ENCODE assay signal across 26 cellular contexts in genomic region chr13:112844411-112844810, GRCh38.
"Had no signal": no experiment of that assay in that cellular context is flagged by ENCODE, and none has a peak within 500 bp of the region (broad histone marks: within the 10 kb centered on the region; RNA-seq: fewer than 3 reads in every experiment).

No MANE protein-coding gene starts in this region.

- H3K9me3 Mint-ChIP-seq: natural killer cell treated with Interleukin-12 subunit alpha and Interleukin-12 subunit beta and Interleukin-15 and Interleukin-18, amount 100 ng/mL, for 72 hours; stimulated activated effector memory CD8-positive, alpha-beta T cell treated with anti-CD3 and anti-CD28 coated beads, Interleukin-12 subunit alpha, Interleukin-12 subunit beta, amount 100 ng/mL, for 72 hours; stimulated activated naive CD8-positive, alpha-beta T cell treated with anti-CD3 and anti-CD28 coated beads, Interleukin-15, Interleukin-2, amounts not matched to agents 100 ng/mL and 50 ng/mL, for 24 hours had no signal

- ATAC-seq: heart right ventricle; left cardiac atrium; left lobe of liver; mucosa of descending colon; naive thymus-derived CD4-positive, alpha-beta T cell; right cardiac atrium; sciatic nerve; stimulated activated effector memory CD8-positive, alpha-beta T cell treated with anti-CD3 and anti-CD28 coated beads, Interleukin-12 subunit alpha, Interleukin-12 subunit beta, amount 100 ng/mL, for 72 hours; upper lobe of right lung had no signal

- H3K36me3 Mint-ChIP-seq: natural killer cell treated with Interleukin-12 subunit alpha and Interleukin-12 subunit beta and Interleukin-15 and Interleukin-18, amount 100 ng/mL, for 72 hours had no signal

- H3K9ac ChIP-seq: parathyroid adenoma had no signal

- H2AFZ ChIP-seq: hepatocyte, parathyroid adenoma had no signal

- H3K27ac ChIP-seq: heart right ventricle, hepatocyte, parathyroid adenoma, skin epidermis, suprapubic skin, thoracic aorta, tibial artery, upper lobe of right lung had no signal

- H3K4me1 Mint-ChIP-seq: neural crest cell; stimulated activated effector memory CD8-positive, alpha-beta T cell treated with anti-CD3 and anti-CD28 coated beads, Interleukin-12 subunit alpha, Interleukin-12 subunit beta, amount 100 ng/mL, for 72 hours had no signal

- DNase-seq: heart right ventricle; kidney glomerular epithelial cell; left cardiac atrium; mesendoderm; midbrain; naive thymus-derived CD4-positive, alpha-beta T cell; nucleus accumbens; right cardiac atrium; stimulated activated CD4-positive, alpha-beta T cell treated with anti-CD3 and anti-CD28 coated beads, Interleukin-4, amount 100 ng/mL, for 24 hours; stimulated activated naive CD4-positive, alpha-beta T cell; tibial artery; trophoblast cell; upper lobe of right lung had no signal

- H3K4me2 ChIP-seq: hepatocyte had no signal

- H3K4me1 ChIP-seq: parathyroid adenoma, suprapubic skin had no signal

- H3K27me3 ChIP-seq: heart right ventricle, hepatocyte, suprapubic skin, tibial artery, upper lobe of right lung had no signal

- H3K4me3 Mint-ChIP-seq: naive thymus-derived CD4-positive, alpha-beta T cell; natural killer cell treated with Interleukin-12 subunit alpha and Interleukin-12 subunit beta and Interleukin-15 and Interleukin-18, amount 100 ng/mL, for 72 hours; neural crest cell; stimulated activated effector memory CD8-positive, alpha-beta T cell treated with anti-CD3 and anti-CD28 coated beads, Interleukin-12 subunit alpha, Interleukin-12 subunit beta, amount 100 ng/mL, for 72 hours; stimulated activated naive CD8-positive, alpha-beta T cell treated with anti-CD3 and anti-CD28 coated beads, Interleukin-15, Interleukin-2, amounts not matched to agents 100 ng/mL and 50 ng/mL, for 24 hours had no signal

- H3K27ac Mint-ChIP-seq: naive thymus-derived CD4-positive, alpha-beta T cell; natural killer cell treated with Interleukin-12 subunit alpha and Interleukin-12 subunit beta and Interleukin-15 and Interleukin-18, amount 100 ng/mL, for 72 hours; progenitor cell of endocrine pancreas; stimulated activated effector memory CD8-positive, alpha-beta T cell treated with anti-CD3 and anti-CD28 coated beads, Interleukin-12 subunit alpha, Interleukin-12 subunit beta, amount 100 ng/mL, for 72 hours; stimulated activated naive CD8-positive, alpha-beta T cell treated with anti-CD3 and anti-CD28 coated beads, Interleukin-15, Interleukin-2, amounts not matched to agents 100 ng/mL and 50 ng/mL, for 24 hours had no signal

- H3K79me2 ChIP-seq: hepatocyte, parathyroid adenoma had no signal

- H3K27me3 Mint-ChIP-seq: naive thymus-derived CD4-positive, alpha-beta T cell; natural killer cell treated with Interleukin-12 subunit alpha and Interleukin-12 subunit beta and Interleukin-15 and Interleukin-18, amount 100 ng/mL, for 72 hours; progenitor cell of endocrine pancreas; stimulated activated naive CD8-positive, alpha-beta T cell treated with anti-CD3 and anti-CD28 coated beads, Interleukin-15, Interleukin-2, amounts not matched to agents 100 ng/mL and 50 ng/mL, for 24 hours had no signal

- H3K9me3 ChIP-seq: mucosa of descending colon, suprapubic skin, thoracic aorta, upper lobe of right lung had no signal
